Comparison of ENCODE assay signal across 1 cellular context in genomic region chr2:219656523-219656922, GRCh38.
TF ChIP-seq lines count a peak whose summit lies in the region.

No MANE protein-coding gene starts in this region.

TF ChIP-seq in K562, 482 proteins besides CTCF, POLR2A, EP300 and RAD21 (continued from another document):
- TF ChIP-seq ATF3 (IDR thresholded peaks at IDR 0.05) (peak; percentile 62), ATF3 (CRISPR knock-in tag; conservative IDR thresholded peaks at IDR 0.05) (no peak), TRIM24 (IDR thresholded peaks at IDR 0.05) (peak in 1 of 2 experiments; percentile 37; a peak in 1 of 4 replicates), NFE2 (IDR thresholded peaks at IDR 0.05; ENCODE audit: low read depth) (peak; percentile 59), C11orf30 (IDR thresholded peaks at IDR 0.05; ENCODE audit: low read depth) (peak; percentile 66), SREBF1 (IDR thresholded peaks at IDR 0.05; ENCODE audit: borderline replicate concordance, low read depth, low read length) (no peak), CBFA2T2 (conservative IDR thresholded peaks at IDR 0.05) (no peak), HES1 (IDR thresholded peaks at IDR 0.05; ENCODE audit: low read depth) (no peak), CEBPG (CRISPR knock-in tag; IDR thresholded peaks at IDR 0.05) (no peak), CEBPG (tag; conservative IDR thresholded peaks at IDR 0.05 in 1 of 2, IDR thresholded peaks at IDR 0.05 in 1 of 2) (no peak), SMARCA4 (IDR thresholded peaks at IDR 0.05) (peak; percentile 35; the same call in 1 of the 2 replicates), TCF15 (CRISPR knock-in tag; IDR thresholded peaks at IDR 0.05) (no peak), MAFG (tag; conservative IDR thresholded peaks at IDR 0.05) (peak; percentile 57), MAFK (IDR thresholded peaks at IDR 0.05; ENCODE audit: low read length) (peak; percentile 16; the same call in 1 of the 2 replicates), DPF2 (IDR thresholded peaks at IDR 0.05) (peak; percentile 37; the same call in 1 of the 2 replicates), CBX8 (IDR thresholded peaks at IDR 0.05; ENCODE audit: borderline replicate concordance, extremely low read depth, low read depth, low read length, poor library complexity, severe bottlenecking) (no peak), ESRRB (CRISPR knock-in tag; IDR thresholded peaks at IDR 0.05; ENCODE audit: borderline replicate concordance) (no peak)
